In the genomic region with DNA sequence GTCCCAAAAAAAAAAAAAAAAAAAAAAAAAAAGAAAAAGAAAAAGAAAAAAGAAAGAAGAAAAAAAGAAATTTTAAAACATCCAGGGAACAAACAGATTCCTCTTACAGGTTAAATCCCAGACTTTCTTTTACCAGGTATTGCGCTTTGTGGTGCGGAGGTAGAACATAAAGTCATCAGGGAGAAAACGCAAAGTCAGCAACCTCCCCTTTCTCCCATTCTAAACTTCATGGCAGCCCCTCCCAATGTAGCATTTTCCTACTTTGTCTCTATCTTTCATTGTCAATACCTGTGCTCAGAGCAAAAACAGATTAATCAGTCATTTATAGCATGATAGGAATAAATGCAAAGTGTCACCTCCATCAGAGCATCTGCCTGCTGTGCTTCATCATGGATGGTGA, we compare ENCODE assay signal across 15 cellular contexts.
"Had no signal": no experiment of that assay in that cellular context is flagged by ENCODE, and none has a peak within 500 bp of the region (broad histone marks: within the 10 kb centered on the region; RNA-seq: fewer than 3 reads in every experiment).

No MANE protein-coding gene starts in this region.

- DNase-seq: effector CD4-positive, alpha-beta T cell; endodermal cell; heart left ventricle; hippocampal formation; mucosa of descending colon; natural killer cell; ovary; stimulated activated CD4-positive, alpha-beta T cell treated with anti-CD3 and anti-CD28 coated beads, Interleukin-4, amount 100 ng/mL, for 1 hour; stimulated activated naive CD8-positive, alpha-beta T cell treated with anti-CD3 and anti-CD28 coated beads, Interleukin-15, amount 100 ng/mL, for 72 hours had no signal

- H3K27me3 ChIP-seq: ovary, right atrium auricular region had no signal

- H3K36me3 ChIP-seq: heart left ventricle, ovary, right atrium auricular region, thoracic aorta had no signal

- H3K4me1 Mint-ChIP-seq: endodermal cell; neural crest cell; stimulated activated memory B cell treated with anti-CD40 and anti-IgM and Interleukin-4, amounts not matched to agents 10 μg/mL and 1 μg/mL and 100 μg/mL, for 72 hours had no signal

- H3K27me3 Mint-ChIP-seq: stimulated activated naive CD8-positive, alpha-beta T cell treated with anti-CD3 and anti-CD28 coated beads, Interleukin-15, amount 100 ng/mL, for 72 hours had no signal

- H3K9me3 Mint-ChIP-seq: endodermal cell had no signal

- H3K36me3 Mint-ChIP-seq: natural killer cell; stimulated activated memory B cell treated with anti-CD40 and anti-IgM and Interleukin-4, amounts not matched to agents 10 μg/mL and 1 μg/mL and 100 μg/mL, for 72 hours had no signal

- H3K4me3 ChIP-seq: coronary artery, heart left ventricle, mucosa of descending colon, ovary, right atrium auricular region, thoracic aorta had no signal

- H3K27ac ChIP-seq: coronary artery, heart left ventricle, ovary, right atrium auricular region, thoracic aorta had no signal

- H3K27ac Mint-ChIP-seq: endodermal cell; natural killer cell; stimulated activated memory B cell treated with anti-CD40 and anti-IgM and Interleukin-4, amounts not matched to agents 10 μg/mL and 1 μg/mL and 100 μg/mL, for 72 hours; stimulated activated naive CD8-positive, alpha-beta T cell treated with anti-CD3 and anti-CD28 coated beads, Interleukin-15, amount 100 ng/mL, for 72 hours had no signal

- ATAC-seq: heart left ventricle; mucosa of descending colon; natural killer cell; stimulated activated memory B cell treated with anti-CD40 and anti-IgM and Interleukin-4, amounts not matched to agents 10 μg/mL and 1 μg/mL and 100 μg/mL, for 72 hours; stimulated activated naive CD8-positive, alpha-beta T cell treated with anti-CD3 and anti-CD28 coated beads, Interleukin-15, amount 100 ng/mL, for 72 hours had no signal

- H3K4me1 ChIP-seq: heart left ventricle, right atrium auricular region had no signal

- H3K4me3 Mint-ChIP-seq: endodermal cell; natural killer cell; neural crest cell; stimulated activated memory B cell treated with anti-CD40 and anti-IgM and Interleukin-4, amounts not matched to agents 10 μg/mL and 1 μg/mL and 100 μg/mL, for 72 hours; stimulated activated naive CD8-positive, alpha-beta T cell treated with anti-CD3 and anti-CD28 coated beads, Interleukin-15, amount 100 ng/mL, for 72 hours had no signal

- FAIRE-seq: frontal cortex had no signal

- H3K9me3 ChIP-seq: mucosa of descending colon, ovary, right atrium auricular region, thoracic aorta had no signal
